ENCODE assay signal across 9 cellular contexts in genomic region chr9:115204827-115205506, GRCh38.
DNase-seq lines count a peak whose midpoint lies in the region; ATAC-seq and TF ChIP-seq lines count a peak whose summit lies in the region.
"Had no signal": no experiment of that assay in that cellular context is flagged by ENCODE, and none has a peak within 500 bp of the region (broad histone marks: within the 10 kb centered on the region; RNA-seq: fewer than 3 reads in every experiment).

No MANE protein-coding gene starts in this region.

- H3K36me3 ChIP-seq in OCI-LY3 (replicated peaks; ENCODE audit: low read depth, low read length) (no peaks in the 10 kb centered on the region), trophoblast cell (ENCODE audit: control insufficient read depth in 1 of 2, insufficient read depth in 2 of 2, low read length in 2 of 2) (no peaks in the 10 kb centered on the region), ascending aorta (no peaks in the 10 kb centered on the region)
- H3K36me3 ChIP-seq: cardiac muscle cell had no signal

- intact Hi-C loops in ascending aorta (cut with DNase I), result no loop called here

- no peaks in the 10 kb centered on the region for H3K79me2 ChIP-seq in OCI-LY3 (ENCODE audit: low read length)
- H3K79me2 ChIP-seq in trophoblast cell (ENCODE audit: control insufficient read depth, insufficient read depth, low read length, poor library complexity), result no peaks in the 10 kb centered on the region

- no peak overlapping the region for H2AK5ac ChIP-seq in trophoblast cell (ENCODE audit: low read length)

- H3K27ac ChIP-seq in OCI-LY3 (ENCODE audit: low read length) (peak overlapping the region; percentile 90), trophoblast cell (ENCODE audit: low read depth, low read length) (peak overlapping the region; percentile 26), ascending aorta (no peak overlapping the region)
- H3K27ac ChIP-seq: cardiac muscle cell had no signal

- no peaks in the 10 kb centered on the region for H4K20me1 ChIP-seq in OCI-LY3 (ENCODE audit: insufficient read depth, low read length)

- TF ChIP-seq CTCF in OCI-LY3 (IDR thresholded peaks at IDR 0.05; ENCODE audit: low read depth, low read length) (no peak), ascending aorta (IDR thresholded peaks at IDR 0.05) (no peak)

- H4K12ac ChIP-seq in trophoblast cell (ENCODE audit: low read depth, low read length), result no peak overlapping the region

- H3K4ac ChIP-seq in trophoblast cell (ENCODE audit: low read depth, low read length), result no peak overlapping the region

- no peak overlapping the region for H2BK5ac ChIP-seq in trophoblast cell (ENCODE audit: low read depth, low read length, poor library complexity)

- H3K9ac ChIP-seq in OCI-LY3 (ENCODE audit: low read length), result peak overlapping the region; percentile 51
- no peak overlapping the region for H3K9ac ChIP-seq in trophoblast cell (ENCODE audit: low read length)

- H3K18ac ChIP-seq in trophoblast cell (ENCODE audit: low read length), result no peak overlapping the region

- H3K27me3 ChIP-seq in OCI-LY3 (ENCODE audit: low read depth, low read length) (no peaks in the 10 kb centered on the region), trophoblast cell (ENCODE audit: insufficient read depth, low read length) (no peaks in the 10 kb centered on the region), ascending aorta (no peaks in the 10 kb centered on the region)
- H3K27me3 ChIP-seq: cardiac muscle cell had no signal

- H2AFZ ChIP-seq in OCI-LY3 (ENCODE audit: low read depth, low read length), result no peak overlapping the region
- H2AFZ ChIP-seq in trophoblast cell (ENCODE audit: insufficient read depth, low read length, poor library complexity), result no peak overlapping the region

- peak; percentile 35 to 84 for DNase-seq in trophoblast cell
- no peak for DNase-seq in ascending aorta (ENCODE audit: low spot score in 2 of 2)
- no peak for DNase-seq in pons (ENCODE audit: low spot score)

- H3K4me1 ChIP-seq in OCI-LY3 (ENCODE audit: low read length), result peaks cover 71% of the 10 kb centered on the region
- H3K4me1 ChIP-seq in trophoblast cell (ENCODE audit: control insufficient read depth in 1 of 2, insufficient read depth in 2 of 2, low read length in 2 of 2), result peaks cover 6 to 7% of the 10 kb centered on the region in 2 experiments
- no peaks in the 10 kb centered on the region for H3K4me1 ChIP-seq in ascending aorta

- ATAC-seq in GM18868 (IDR thresholded peaks at IDR 0.05; ENCODE audit: unreplicated experiment) (peak; percentile 60), HG02678 (IDR thresholded peaks at IDR 0.05; ENCODE audit: unreplicated experiment) (peak; percentile 52), HG03025 (IDR thresholded peaks at IDR 0.05; ENCODE audit: low FRiP score, unreplicated experiment) (no peak)
- ATAC-seq: sciatic nerve had no signal

- H2BK12ac ChIP-seq in trophoblast cell (ENCODE audit: low read length), result no peak overlapping the region

- no peak overlapping the region for H3K14ac ChIP-seq in trophoblast cell (ENCODE audit: low read length)

- no peak overlapping the region for H4K8ac ChIP-seq in trophoblast cell (ENCODE audit: low read depth, low read length)

- no peak overlapping the region for H4K91ac ChIP-seq in trophoblast cell (ENCODE audit: low read depth, low read length)

- no CpG with 5 or more reads among the region's 2 CpGs for WGBS in trophoblast cell (ENCODE audit: extremely low coverage, insufficient coverage, insufficient read length)

- H3K9me3 ChIP-seq in OCI-LY3 (ENCODE audit: insufficient read depth, low read length) (no peaks in the 10 kb centered on the region), trophoblast cell (ENCODE audit: insufficient read depth, low read depth, low read length) (no peaks in the 10 kb centered on the region), ascending aorta (no peaks in the 10 kb centered on the region)

- no peak overlapping the region for H2BK120ac ChIP-seq in trophoblast cell (ENCODE audit: insufficient read depth, low read length, poor library complexity)

- peaks cover 6% of the 10 kb centered on the region for H3K79me1 ChIP-seq in trophoblast cell (ENCODE audit: low read length)

- peak overlapping the region; percentile 58 for H3K4me2 ChIP-seq in OCI-LY3 (ENCODE audit: low read length)
- no peak overlapping the region for H3K4me2 ChIP-seq in trophoblast cell (ENCODE audit: low read length)

- no peak overlapping the region for H3K23ac ChIP-seq in trophoblast cell (ENCODE audit: low read length)

- peak overlapping the region; percentile 37 for H3K4me3 ChIP-seq in OCI-LY3 (ENCODE audit: low read length)
- H3K4me3 ChIP-seq in trophoblast cell (ENCODE audit: low read depth, low read length), result no peak overlapping the region
- no peak overlapping the region for H3K4me3 ChIP-seq in ascending aorta
- H3K4me3 ChIP-seq: cardiac muscle cell had no signal

Comparison
In these comparisons a context has a peak if more than half of its experiments do, and no peak if none do; other contexts are left out.
1. H3K27ac ChIP-seq: peak in OCI-LY3 (single experiment) and trophoblast cell (single experiment); none in ascending aorta (0 of 2).
2. DNase-seq: peak in trophoblast cell (2 of 2); none in ascending aorta (0 of 2) and pons (single experiment).